Comparison of ENCODE assay signal across 9 cellular contexts in the genomic region with DNA sequence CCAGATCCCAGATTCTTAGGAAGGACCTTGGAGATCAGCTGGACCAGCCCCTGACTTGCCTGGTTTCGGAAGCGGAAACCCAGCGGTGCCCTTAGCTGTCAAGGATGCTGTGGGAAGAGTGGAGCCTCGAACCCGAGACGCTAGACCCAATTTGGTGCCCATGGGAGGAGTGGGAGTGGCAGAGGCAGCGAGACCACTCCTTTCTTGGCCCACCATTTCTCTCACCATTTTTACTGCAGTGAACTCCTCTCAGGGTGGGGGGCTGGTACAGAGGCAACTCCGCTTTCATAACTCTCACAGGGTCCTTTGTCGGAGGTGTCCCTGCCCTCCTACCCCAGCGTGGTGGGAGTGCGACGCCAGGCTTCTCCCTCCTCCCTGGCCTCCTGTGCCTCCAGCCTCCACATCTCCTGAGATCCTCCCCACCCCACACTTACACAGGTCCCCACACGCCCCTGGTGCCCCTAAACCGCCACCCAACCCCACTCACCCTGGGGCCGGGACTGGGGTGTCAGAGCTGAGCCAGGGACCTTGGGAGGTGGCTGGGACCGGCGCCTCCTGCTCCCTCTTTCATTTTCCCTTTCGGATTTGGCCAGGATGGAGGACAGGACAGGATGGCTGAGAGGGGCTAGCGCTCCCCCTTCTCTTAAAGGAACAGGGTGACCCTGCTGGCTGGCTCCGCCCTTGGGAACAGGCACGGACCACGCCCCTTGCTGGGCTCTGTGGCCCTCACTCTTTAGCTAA. TPM values are rescaled to one million over a fixed set of nuclear protein-coding genes. Genes with fewer than 3 reads are reported as not detected.
DNase-seq lines count a peak whose midpoint lies in the region; ATAC-seq lines count a peak whose summit lies in the region.
"Had no signal": no experiment of that assay in that cellular context is flagged by ENCODE, and none has a peak within 500 bp of the region (broad histone marks: within the 10 kb centered on the region; RNA-seq: fewer than 3 reads in every experiment).

A gene with protein sequence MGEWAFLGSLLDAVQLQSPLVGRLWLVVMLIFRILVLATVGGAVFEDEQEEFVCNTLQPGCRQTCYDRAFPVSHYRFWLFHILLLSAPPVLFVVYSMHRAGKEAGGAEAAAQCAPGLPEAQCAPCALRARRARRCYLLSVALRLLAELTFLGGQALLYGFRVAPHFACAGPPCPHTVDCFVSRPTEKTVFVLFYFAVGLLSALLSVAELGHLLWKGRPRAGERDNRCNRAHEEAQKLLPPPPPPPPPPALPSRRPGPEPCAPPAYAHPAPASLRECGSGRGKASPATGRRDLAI (minus strand): TSS at position 617 of the 741 bp plus-strand sequence. CDS start 922 bp downstream, outside the sequence.

- H3K27ac ChIP-seq in iPS-18a (ENCODE audit: low read length): no peak within 1 kb of the TSS

- ATAC-seq in stimulated activated memory B cell treated with anti-CD40 and anti-IgM and Interleukin-4, amounts not matched to agents 10 μg/mL and 1 μg/mL and 100 μg/mL, for 72 hours: no peak
- ATAC-seq in GM21360 (IDR thresholded peaks at IDR 0.05; ENCODE audit: unreplicated experiment) (no peak), HG03565 (IDR thresholded peaks at IDR 0.05; ENCODE audit: unreplicated experiment) (no peak)

- H3K9me3 ChIP-seq in iPS-18a (ENCODE audit: control insufficient read depth, low read depth, low read length): no peaks in the 10 kb centered on the region

- peaks cover 3% of the 10 kb centered on the region for H3K36me3 Mint-ChIP-seq in activated T-helper 2 cell treated with anti-CD3 and anti-CD28 coated beads, Interferon-gamma antibody, Interleukin-2, Interleukin-4, amounts not matched to agents 10 μg/mL and 5 μg/mL and 100 μg/mL, durations not matched to agents 14 hours and 24 hours and 36 hours (ENCODE audit: low read depth)
- no peaks in the 10 kb centered on the region for H3K36me3 Mint-ChIP-seq in stimulated activated memory B cell treated with anti-CD40 and anti-IgM and Interleukin-4, amounts not matched to agents 10 μg/mL and 1 μg/mL and 100 μg/mL, for 72 hours

- peaks cover 12% of the 10 kb centered on the region for H3K4me1 ChIP-seq in iPS-18a (ENCODE audit: control insufficient read depth, low read depth, low read length)

- peaks cover 26% of the 10 kb centered on the region for H3K27me3 ChIP-seq in iPS-18a (ENCODE audit: control insufficient read depth, insufficient read depth, low read length)

- no peaks in the 10 kb centered on the region for H3K36me3 ChIP-seq in iPS-18a (ENCODE audit: control insufficient read depth, low read depth, low read length)

- H3K9ac ChIP-seq in iPS-18a (ENCODE audit: low read length): no peak within 1 kb of the TSS

- peak within 1 kb of the TSS; percentile 82 for H3K4me3 Mint-ChIP-seq in activated T-helper 2 cell treated with anti-CD3 and anti-CD28 coated beads, Interferon-gamma antibody, Interleukin-2, Interleukin-4, amounts not matched to agents 10 μg/mL and 5 μg/mL and 100 μg/mL, durations not matched to agents 14 hours and 24 hours and 36 hours (ENCODE audit: low read depth)
- peak within 1 kb of the TSS; percentile 83 for H3K4me3 Mint-ChIP-seq in stimulated activated memory B cell treated with anti-CD40 and anti-IgM and Interleukin-4, amounts not matched to agents 10 μg/mL and 1 μg/mL and 100 μg/mL, for 72 hours

- H3K4me3 ChIP-seq in iPS-18a (ENCODE audit: low read length): peak within 1 kb of the TSS; percentile 48

- intact Hi-C loops in activated T-helper 2 cell treated with anti-CD3 and anti-CD28 coated beads, Interferon-gamma antibody, Interleukin-2, Interleukin-4, amounts not matched to agents 10 μg/mL and 5 μg/mL and 100 μg/mL, durations not matched to agents 14 hours and 24 hours and 36 hours (cut with micrococcal nuclease): loop anchor here (5.0 kb wide), 2 partner anchors 38 to 83 kb away; no protein-coding TSS in a partner anchor

- peak; percentile 40 for DNase-seq in NCI-H82 (lab: John Stamatoyannopoulos, UW)
- no peak for DNase-seq in NCI-H82 treated with DMSO at 0.1 percent for 48 hours (lab: John Stamatoyannopoulos, UW; ENCODE audit: unreplicated experiment)
- no peak for DNase-seq in activated T-helper 2 cell treated with anti-CD3 and anti-CD28 coated beads, Interferon-gamma antibody, Interleukin-2, Interleukin-4, amounts not matched to agents 10 μg/mL and 5 μg/mL and 100 μg/mL, durations not matched to agents 14 hours and 24 hours and 36 hours (ENCODE audit: low spot score)
- DNase-seq in NCI-H526 (lab: John Stamatoyannopoulos, UW): no peak

- H3K4me1 Mint-ChIP-seq in activated T-helper 2 cell treated with anti-CD3 and anti-CD28 coated beads, Interferon-gamma antibody, Interleukin-2, Interleukin-4, amounts not matched to agents 10 μg/mL and 5 μg/mL and 100 μg/mL, durations not matched to agents 14 hours and 24 hours and 36 hours (ENCODE audit: low read depth): peaks cover 8% of the 10 kb centered on the region
- peaks cover 14% of the 10 kb centered on the region for H3K4me1 Mint-ChIP-seq in stimulated activated memory B cell treated with anti-CD40 and anti-IgM and Interleukin-4, amounts not matched to agents 10 μg/mL and 1 μg/mL and 100 μg/mL, for 72 hours

- H3K27me3 Mint-ChIP-seq in activated T-helper 2 cell treated with anti-CD3 and anti-CD28 coated beads, Interferon-gamma antibody, Interleukin-2, Interleukin-4, amounts not matched to agents 10 μg/mL and 5 μg/mL and 100 μg/mL, durations not matched to agents 14 hours and 24 hours and 36 hours (ENCODE audit: low read depth): peaks cover 2% of the 10 kb centered on the region
- H3K27me3 Mint-ChIP-seq in stimulated activated memory B cell treated with anti-CD40 and anti-IgM and Interleukin-4, amounts not matched to agents 10 μg/mL and 1 μg/mL and 100 μg/mL, for 72 hours: peaks cover 28% of the 10 kb centered on the region

- H3K27ac Mint-ChIP-seq in activated T-helper 2 cell treated with anti-CD3 and anti-CD28 coated beads, Interferon-gamma antibody, Interleukin-2, Interleukin-4, amounts not matched to agents 10 μg/mL and 5 μg/mL and 100 μg/mL, durations not matched to agents 14 hours and 24 hours and 36 hours: no peak within 1 kb of the TSS
- H3K27ac Mint-ChIP-seq in stimulated activated memory B cell treated with anti-CD40 and anti-IgM and Interleukin-4, amounts not matched to agents 10 μg/mL and 1 μg/mL and 100 μg/mL, for 72 hours: no peak within 1 kb of the TSS

- no peaks in the 10 kb centered on the region for H3K9me3 Mint-ChIP-seq in activated T-helper 2 cell treated with anti-CD3 and anti-CD28 coated beads, Interferon-gamma antibody, Interleukin-2, Interleukin-4, amounts not matched to agents 10 μg/mL and 5 μg/mL and 100 μg/mL, durations not matched to agents 14 hours and 24 hours and 36 hours
- no peaks in the 10 kb centered on the region for H3K9me3 Mint-ChIP-seq in stimulated activated memory B cell treated with anti-CD40 and anti-IgM and Interleukin-4, amounts not matched to agents 10 μg/mL and 1 μg/mL and 100 μg/mL, for 72 hours

RNA-seq across cellular contexts. Expression of the gene that starts here (rescaled TPM):
- total RNA-seq in activated T-helper 2 cell treated with anti-CD3 and anti-CD28 coated beads, Interferon-gamma antibody, Interleukin-2, Interleukin-4, amounts not matched to agents 10 μg/mL and 5 μg/mL and 100 μg/mL, durations not matched to agents 14 hours and 24 hours and 36 hours: 0.48 TPM in 1 of 2 replicates, not detected in the other
- total RNA-seq: A172 had no signal
